Comparison of ENCODE assay signal across 9 cellular contexts in the genomic region with DNA sequence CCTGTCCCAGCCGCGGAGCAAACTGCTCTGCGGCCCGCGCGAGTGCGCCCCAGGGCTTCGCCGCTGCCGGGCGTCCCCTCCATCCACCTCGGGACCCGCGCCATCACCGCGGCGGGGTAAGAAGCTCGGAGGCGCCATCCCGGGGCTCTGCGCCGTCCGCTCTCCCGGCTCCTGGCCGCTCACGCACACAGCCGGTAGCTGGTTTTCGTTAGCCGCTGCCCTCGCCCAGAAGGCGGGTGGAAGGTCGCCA. TPM values are rescaled to one million over a fixed set of nuclear protein-coding genes. Genes with fewer than 3 reads are reported as not detected.
DNase-seq lines count a peak whose midpoint lies in the region; ATAC-seq and TF ChIP-seq lines count a peak whose summit lies in the region.
"Had no signal": no experiment of that assay in that cellular context is flagged by ENCODE, and none has a peak within 500 bp of the region (broad histone marks: within the 10 kb centered on the region; RNA-seq: fewer than 3 reads in every experiment).

No MANE protein-coding gene starts in this region.

- peak overlapping the region; percentile 69 to 85 (median 78) for H3K4me3 Mint-ChIP-seq in CD4-positive, CD25-positive, alpha-beta regulatory T cell
- peak overlapping the region; percentile 78 for H3K4me3 Mint-ChIP-seq in natural killer cell treated with Interleukin-12 subunit alpha and Interleukin-12 subunit beta and Interleukin-15 and Interleukin-18, amount 100 ng/mL, for 72 hours

- H3K4me1 ChIP-seq in CD4-positive, CD25-positive, alpha-beta regulatory T cell (ENCODE audit: control insufficient read depth, insufficient read depth, low read length, poor library complexity, severe bottlenecking), result peaks cover 28% of the 10 kb centered on the region
- H3K4me1 ChIP-seq in SJCRH30, result no peaks in the 10 kb centered on the region

- H3K9me3 Mint-ChIP-seq in CD4-positive, CD25-positive, alpha-beta regulatory T cell, result peaks cover 0 to 4% (median 0%) of the 10 kb centered on the region in 7 donors
- no peaks in the 10 kb centered on the region for H3K9me3 Mint-ChIP-seq in natural killer cell treated with Interleukin-12 subunit alpha and Interleukin-12 subunit beta and Interleukin-15 and Interleukin-18, amount 100 ng/mL, for 72 hours

- no peaks in the 10 kb centered on the region for H3K9me3 ChIP-seq in CD4-positive, CD25-positive, alpha-beta regulatory T cell (ENCODE audit: control insufficient read depth in 2 of 2, low read length in 2 of 2)
- H3K9me3 ChIP-seq in SJCRH30 (replicated peaks), result no peaks in the 10 kb centered on the region

- ATAC-seq in CD4-positive, CD25-positive, alpha-beta regulatory T cell (ENCODE audit: low read depth in 2 of 2), result no peak
- ATAC-seq in HG02642 (IDR thresholded peaks at IDR 0.05; ENCODE audit: poor library complexity, unreplicated experiment), result peak; percentile 6
- no peak for ATAC-seq in natural killer cell treated with Interleukin-12 subunit alpha and Interleukin-12 subunit beta and Interleukin-15 and Interleukin-18, amount 100 ng/mL, for 72 hours
- no peak for ATAC-seq in HG02763 (IDR thresholded peaks at IDR 0.05; ENCODE audit: unreplicated experiment)

- no peak overlapping the region for H3K4me3 ChIP-seq in CD4-positive, CD25-positive, alpha-beta regulatory T cell (ENCODE audit: low read depth, low read length)
- H3K4me3 ChIP-seq in coronary artery, result peak overlapping the region; percentile 83
- H3K4me3 ChIP-seq in SJCRH30, result no peak overlapping the region

- H3K36me3 ChIP-seq in CD4-positive, CD25-positive, alpha-beta regulatory T cell (ENCODE audit: control insufficient read depth, insufficient read depth, low read length), result no peaks in the 10 kb centered on the region
- no peaks in the 10 kb centered on the region for H3K36me3 ChIP-seq in SJCRH30

- H3K27ac ChIP-seq in CD4-positive, CD25-positive, alpha-beta regulatory T cell (ENCODE audit: insufficient read depth, low read length, poor library complexity, severe bottlenecking), result no peak overlapping the region
- H3K27ac ChIP-seq in coronary artery, result peak overlapping the region; percentile 75 to 92
- no peak overlapping the region for H3K27ac ChIP-seq in SJCRH30
- H3K27ac ChIP-seq: epithelial cell of prostate had no signal

- no peak for TF ChIP-seq CTCF in coronary artery (IDR thresholded peaks at IDR 0.05)

- no peak for DNase-seq in CD4-positive, CD25-positive, alpha-beta regulatory T cell
- no peak for DNase-seq in coronary artery (ENCODE audit: low spot score)
- no peak for DNase-seq in natural killer cell treated with Interleukin-12 subunit alpha and Interleukin-12 subunit beta and Interleukin-15 and Interleukin-18, amount 100 ng/mL, for 72 hours (ENCODE audit: low spot score)
- DNase-seq in NCI-H146 treated with DMSO at 0.1 percent for 48 hours (lab: John Stamatoyannopoulos, UW; ENCODE audit: unreplicated experiment), result no peak
- no peak for DNase-seq in GF-D8 (lab: John Stamatoyannopoulos, UW)
- no peak for DNase-seq in SJCRH30

- peaks cover 84% of the 10 kb centered on the region for H3K27me3 Mint-ChIP-seq in CD4-positive, CD25-positive, alpha-beta regulatory T cell
- H3K27me3 Mint-ChIP-seq in natural killer cell treated with Interleukin-12 subunit alpha and Interleukin-12 subunit beta and Interleukin-15 and Interleukin-18, amount 100 ng/mL, for 72 hours, result peaks cover 28 to 30% of the 10 kb centered on the region in 2 donors

- H3K27me3 ChIP-seq in CD4-positive, CD25-positive, alpha-beta regulatory T cell (ENCODE audit: control insufficient read depth, insufficient read depth, low read length), result peaks cover 28% of the 10 kb centered on the region
- H3K27me3 ChIP-seq in SJCRH30, result no peaks in the 10 kb centered on the region; the same call in 1 of the 2 replicates

- H3K4me1 Mint-ChIP-seq in CD4-positive, CD25-positive, alpha-beta regulatory T cell, result peaks cover 0 to 30% (median 5%) of the 10 kb centered on the region in 4 donors
- H3K4me1 Mint-ChIP-seq in natural killer cell treated with Interleukin-12 subunit alpha and Interleukin-12 subunit beta and Interleukin-15 and Interleukin-18, amount 100 ng/mL, for 72 hours (ENCODE audit: low read depth in 2 of 2), result peaks cover 0 to 3% of the 10 kb centered on the region in 2 donors

- H3K36me3 Mint-ChIP-seq in CD4-positive, CD25-positive, alpha-beta regulatory T cell, result no peaks in the 10 kb centered on the region
- H3K36me3 Mint-ChIP-seq in natural killer cell treated with Interleukin-12 subunit alpha and Interleukin-12 subunit beta and Interleukin-15 and Interleukin-18, amount 100 ng/mL, for 72 hours, result no peaks in the 10 kb centered on the region

- H3K27ac Mint-ChIP-seq in CD4-positive, CD25-positive, alpha-beta regulatory T cell, result peak overlapping the region in 1 of 3 donors; percentile 69
- H3K27ac Mint-ChIP-seq in natural killer cell treated with Interleukin-12 subunit alpha and Interleukin-12 subunit beta and Interleukin-15 and Interleukin-18, amount 100 ng/mL, for 72 hours, result no peak overlapping the region

RNA-seq across cellular contexts. Expression of a gene that starts 0.9 kb away (rescaled TPM):
- 0.17 TPM for total RNA-seq in CD4-positive, CD25-positive, alpha-beta regulatory T cell
- under 1 TPM; 0.12 to 0.18 (median 0.13) TPM for polyA plus RNA-seq in CD4-positive, CD25-positive, alpha-beta regulatory T cell
- total RNA-seq in natural killer cell treated with Interleukin-12 subunit alpha and Interleukin-12 subunit beta and Interleukin-15 and Interleukin-18, amount 100 ng/mL, for 72 hours, result under 1 TPM in 1 of 2 donors, not detected in 1; 0.02 TPM
- total RNA-seq in SJCRH30 (2014; rRNA removed; shearing (Covaris generic)), result 0.02 and 0.03 TPM in 2 replicates

RNA-seq across cellular contexts. Expression of a gene that starts 15.1 kb away (rescaled TPM):
- 13.6 TPM for total RNA-seq in CD4-positive, CD25-positive, alpha-beta regulatory T cell
- polyA plus RNA-seq in CD4-positive, CD25-positive, alpha-beta regulatory T cell, result 10 to 100 TPM; 19.6 to 22.5 (median 21.1) TPM
- 1 to 10 TPM; 5.8 to 9.3 TPM for total RNA-seq in natural killer cell treated with Interleukin-12 subunit alpha and Interleukin-12 subunit beta and Interleukin-15 and Interleukin-18, amount 100 ng/mL, for 72 hours
- total RNA-seq in SJCRH30 (2014; rRNA removed; shearing (Covaris generic)), result 14.0 and 14.7 TPM in 2 replicates

Comparison
In these comparisons a context has a peak if more than half of its experiments do, and no peak if none do; other contexts are left out.
1. H3K27ac ChIP-seq: peak in coronary artery (2 of 2); none in CD4-positive, CD25-positive, alpha-beta regulatory T cell (single experiment) and SJCRH30 (single experiment).